13 cellular contexts compared by ENCODE assay signal in genomic region chr4:38820329-38821061, GRCh38. TPM values are rescaled to one million over a fixed set of nuclear protein-coding genes. Genes with fewer than 3 reads are reported as not detected.
A peak's percentile ranks its signal among the peaks of the same experiment; 100 is the strongest.
DNase-seq lines count a peak whose midpoint lies in the region; ATAC-seq and TF ChIP-seq lines count a peak whose summit lies in the region.
"Had no signal": no experiment of that assay in that cellular context is flagged by ENCODE, and none has a peak within 500 bp of the region (broad histone marks: within the 10 kb centered on the region; RNA-seq: fewer than 3 reads in every experiment).

No MANE protein-coding gene starts in this region.

- no peak for DNase-seq in activated naive CD8-positive, alpha-beta T cell treated with anti-CD3 and anti-CD28 coated beads, Interleukin-2, amount 10 ng/mL, durations not matched to agents 7 days and 5 days
- DNase-seq in activated naive CD8-positive, alpha-beta T cell treated with anti-CD3 and anti-CD28 coated beads for 36 hours: no peak
- DNase-seq in M059J (ENCODE audit: low read depth) (peak; percentile 14), endothelial cell (ENCODE audit: low spot score) (no peak), RKO (ENCODE audit: low spot score) (no peak), A673 (ENCODE audit: low spot score) (no peak)
- DNase-seq: ACHN; heart left ventricle; stimulated activated CD8-positive, alpha-beta memory T cell treated with anti-CD3 and anti-CD28 coated beads, Interleukin-4, amount 100 ng/mL, for 48 hours had no signal

- 96% methylated on average over 4 of the region's 4 CpGs for WGBS in thymus

- H3K4me1 ChIP-seq in thymus (ENCODE audit: control insufficient read depth, insufficient read depth, low read length) (no peaks in the 10 kb centered on the region), A673 (ENCODE audit: insufficient read depth, low read length, poor library complexity, severe bottlenecking) (no peaks in the 10 kb centered on the region)

- intact Hi-C loops in A673 (cut with micrococcal nuclease; ENCODE audit: unreplicated experiment): no loop called here

- H3K36me3 ChIP-seq in thymus (ENCODE audit: control insufficient read depth, insufficient read depth) (no peaks in the 10 kb centered on the region), A673 (ENCODE audit: insufficient read depth, low read length, poor library complexity, severe bottlenecking) (no peaks in the 10 kb centered on the region)
- H3K36me3 ChIP-seq: heart left ventricle had no signal

- TF ChIP-seq CTCF in endothelial cell (IDR thresholded peaks at IDR 0.05; ENCODE audit: unreplicated experiment) (no peak), A673 (conservative IDR thresholded peaks at IDR 0.05; ENCODE audit: low read depth, low read length) (no peak)

- H3K36me3 Mint-ChIP-seq in activated naive CD8-positive, alpha-beta T cell treated with anti-CD3 and anti-CD28 coated beads, Interleukin-2, amount 10 ng/mL, durations not matched to agents 7 days and 5 days: peaks cover 8% of the 10 kb centered on the region
- H3K36me3 Mint-ChIP-seq in activated naive CD8-positive, alpha-beta T cell treated with anti-CD3 and anti-CD28 coated beads for 36 hours: peaks cover 7% of the 10 kb centered on the region
- no peaks in the 10 kb centered on the region for H3K36me3 Mint-ChIP-seq in endothelial cell (ENCODE audit: low read depth, unreplicated experiment)

- H3K27ac ChIP-seq in thymus (ENCODE audit: low read depth) (peak overlapping the region; percentile 31), A673 (ENCODE audit: low read depth, low read length, poor library complexity, severe bottlenecking) (no peak overlapping the region)
- H3K27ac ChIP-seq: heart left ventricle had no signal

- POLR2A ChIA-PET in activated naive CD8-positive, alpha-beta T cell treated with anti-CD3 and anti-CD28 coated beads, Interleukin-2, amount 10 ng/mL, durations not matched to agents 7 days and 5 days (lab: Charles Lee): interaction anchor here (0.6 kb wide), 1 partner anchor 65 kb away, joined by 3 read pairs; no protein-coding TSS in a partner anchor
- POLR2A ChIA-PET in A673 (lab: Charles Lee; ENCODE audit: low non-redundant PET): no interaction called here

- peaks cover 7% of the 10 kb centered on the region for H3K4me1 Mint-ChIP-seq in activated naive CD8-positive, alpha-beta T cell treated with anti-CD3 and anti-CD28 coated beads, Interleukin-2, amount 10 ng/mL, durations not matched to agents 7 days and 5 days
- H3K4me1 Mint-ChIP-seq in activated naive CD8-positive, alpha-beta T cell treated with anti-CD3 and anti-CD28 coated beads for 36 hours: peaks cover 17% of the 10 kb centered on the region
- no peaks in the 10 kb centered on the region for H3K4me1 Mint-ChIP-seq in endothelial cell (ENCODE audit: unreplicated experiment)

- peaks cover 2% of the 10 kb centered on the region for H3K27me3 Mint-ChIP-seq in activated naive CD8-positive, alpha-beta T cell treated with anti-CD3 and anti-CD28 coated beads, Interleukin-2, amount 10 ng/mL, durations not matched to agents 7 days and 5 days
- H3K27me3 Mint-ChIP-seq in activated naive CD8-positive, alpha-beta T cell treated with anti-CD3 and anti-CD28 coated beads for 36 hours: no peaks in the 10 kb centered on the region
- no peaks in the 10 kb centered on the region for H3K27me3 Mint-ChIP-seq in endothelial cell (ENCODE audit: unreplicated experiment)

- H3K27me3 ChIP-seq in thymus (ENCODE audit: control insufficient read depth, insufficient read depth): no peaks in the 10 kb centered on the region
- H3K27me3 ChIP-seq in A673 (replicated peaks; ENCODE audit: insufficient read depth, low read depth, low read length, poor library complexity): no peaks in the 10 kb centered on the region
- H3K27me3 ChIP-seq: heart left ventricle had no signal

- H3K9me3 Mint-ChIP-seq in activated naive CD8-positive, alpha-beta T cell treated with anti-CD3 and anti-CD28 coated beads, Interleukin-2, amount 10 ng/mL, durations not matched to agents 7 days and 5 days: peaks cover 15% of the 10 kb centered on the region
- H3K9me3 Mint-ChIP-seq in activated naive CD8-positive, alpha-beta T cell treated with anti-CD3 and anti-CD28 coated beads for 36 hours: peaks cover 14% of the 10 kb centered on the region
- H3K9me3 Mint-ChIP-seq in endothelial cell (ENCODE audit: unreplicated experiment): no peaks in the 10 kb centered on the region

- peak overlapping the region; percentile 48 for H3K27ac Mint-ChIP-seq in activated naive CD8-positive, alpha-beta T cell treated with anti-CD3 and anti-CD28 coated beads, Interleukin-2, amount 10 ng/mL, durations not matched to agents 7 days and 5 days
- H3K27ac Mint-ChIP-seq in activated naive CD8-positive, alpha-beta T cell treated with anti-CD3 and anti-CD28 coated beads for 36 hours: no peak overlapping the region
- no peak overlapping the region for H3K27ac Mint-ChIP-seq in endothelial cell (ENCODE audit: unreplicated experiment)

- no TSS peak for BruUV-seq in A673 (replicated peaks; lab: Mats Ljungman, UMichigan)

- H3K9me3 ChIP-seq in thymus (ENCODE audit: control insufficient read depth): no peaks in the 10 kb centered on the region
- H3K9me3 ChIP-seq in A673 (ENCODE audit: low read depth, low read length, poor library complexity, severe bottlenecking): no peaks in the 10 kb centered on the region

- no peak overlapping the region for H3K4me3 Mint-ChIP-seq in activated naive CD8-positive, alpha-beta T cell treated with anti-CD3 and anti-CD28 coated beads, Interleukin-2, amount 10 ng/mL, durations not matched to agents 7 days and 5 days
- H3K4me3 Mint-ChIP-seq in activated naive CD8-positive, alpha-beta T cell treated with anti-CD3 and anti-CD28 coated beads for 36 hours: no peak overlapping the region
- H3K4me3 Mint-ChIP-seq in endothelial cell (ENCODE audit: unreplicated experiment): no peak overlapping the region

- CTCF ChIA-PET in A673 (lab: Charles Lee): no interaction called here

- ATAC-seq in activated naive CD8-positive, alpha-beta T cell treated with anti-CD3 and anti-CD28 coated beads, Interleukin-2, amount 10 ng/mL, durations not matched to agents 7 days and 5 days (ENCODE audit: low read depth): no peak
- peak; percentile 40 for ATAC-seq in HG02610 (IDR thresholded peaks at IDR 0.05; ENCODE audit: unreplicated experiment)
- ATAC-seq: HCT116, heart left ventricle had no signal

- H3K4me3 ChIP-seq in thymus (ENCODE audit: low read length) (no peak overlapping the region), A673 (ENCODE audit: low read depth, low read length, poor library complexity, severe bottlenecking) (no peak overlapping the region)
- H3K4me3 ChIP-seq: heart left ventricle had no signal

RNA-seq across cellular contexts. Expression of gene TLR1, which starts 15.9 kb away (rescaled TPM):
- total RNA-seq in activated naive CD8-positive, alpha-beta T cell treated with anti-CD3 and anti-CD28 coated beads, Interleukin-2, amount 10 ng/mL, durations not matched to agents 7 days and 5 days: 10 to 100 TPM; 14.9 to 17.2 TPM
- 1 to 10 TPM; 1.6 to 2.4 TPM for total RNA-seq in activated naive CD8-positive, alpha-beta T cell treated with anti-CD3 and anti-CD28 coated beads for 36 hours
- 3.2 and 5.5 TPM in 2 replicates for total RNA-seq in M059J (2014; rRNA removed; shearing (Covaris generic))
- polyA plus RNA-seq in thymus: 6.1 TPM
- 0.23 TPM for total RNA-seq in endothelial cell (ENCODE audit: unreplicated experiment)
- 0.15 and 0.37 TPM in 2 replicates for total RNA-seq in A673 (2021)

RNA-seq across cellular contexts. Expression of gene TLR6, which starts 36.1 kb away (rescaled TPM):
- 1 to 10 TPM; 4.8 to 5.9 TPM for total RNA-seq in activated naive CD8-positive, alpha-beta T cell treated with anti-CD3 and anti-CD28 coated beads, Interleukin-2, amount 10 ng/mL, durations not matched to agents 7 days and 5 days
- 1 to 10 TPM; 2.9 to 4.4 TPM for total RNA-seq in activated naive CD8-positive, alpha-beta T cell treated with anti-CD3 and anti-CD28 coated beads for 36 hours
- total RNA-seq in M059J (2014; rRNA removed; shearing (Covaris generic)): 2.3 and 2.8 TPM in 2 replicates
- 1.6 TPM for polyA plus RNA-seq in thymus
- 0.85 TPM for total RNA-seq in endothelial cell (ENCODE audit: unreplicated experiment)
- total RNA-seq in A673 (2021): 0.59 and 1.5 TPM in 2 replicates

RNA-seq across cellular contexts. Expression of gene TLR10, which starts 37.7 kb away (rescaled TPM):
- under 1 TPM; 0.25 to 0.26 TPM for total RNA-seq in activated naive CD8-positive, alpha-beta T cell treated with anti-CD3 and anti-CD28 coated beads, Interleukin-2, amount 10 ng/mL, durations not matched to agents 7 days and 5 days
- under 1 TPM; 0.26 to 0.29 TPM for total RNA-seq in activated naive CD8-positive, alpha-beta T cell treated with anti-CD3 and anti-CD28 coated beads for 36 hours
- not detected in 2 replicates for total RNA-seq in M059J (2014; rRNA removed; shearing (Covaris generic))
- 4.4 TPM for polyA plus RNA-seq in thymus
- total RNA-seq in endothelial cell (ENCODE audit: unreplicated experiment) (not detected), A673 (2021) (not detected in 2 replicates)
- total RNA-seq: NCI-H460 had no signal
- polyA plus RNA-seq: heart left ventricle had no signal

RNA-seq across cellular contexts. Expression of gene FAM114A1, which starts 47.1 kb away (rescaled TPM):
- under 1 TPM; 0.33 to 0.34 TPM for total RNA-seq in activated naive CD8-positive, alpha-beta T cell treated with anti-CD3 and anti-CD28 coated beads, Interleukin-2, amount 10 ng/mL, durations not matched to agents 7 days and 5 days
- under 1 TPM in 1 of 2 experiments, not detected in 1; 0.38 TPM for total RNA-seq in activated naive CD8-positive, alpha-beta T cell treated with anti-CD3 and anti-CD28 coated beads for 36 hours
- 98.0 and 156 TPM in 2 replicates for total RNA-seq in M059J (2014; rRNA removed; shearing (Covaris generic))
- 7.3 TPM for polyA plus RNA-seq in thymus
- 27.0 TPM for total RNA-seq in endothelial cell (ENCODE audit: unreplicated experiment)
- total RNA-seq in A673 (2021): 4.2 and 6.3 TPM in 2 replicates
